In genomic region chr2:71500426-71501079, GRCh38 we compare ENCODE assay signal across 18 cellular contexts. TPM values are rescaled to one million over a fixed set of nuclear protein-coding genes. Genes with fewer than 3 reads are reported as not detected.
DNase-seq lines count a peak whose midpoint lies in the region; ATAC-seq and TF ChIP-seq lines count a peak whose summit lies in the region.
"Had no signal": no experiment of that assay in that cellular context is flagged by ENCODE, and none has a peak within 500 bp of the region (broad histone marks: within the 10 kb centered on the region; RNA-seq: fewer than 3 reads in every experiment).

No MANE protein-coding gene starts in this region.

- H3K4me1 ChIP-seq in BLaER1 treated with 17β-estradiol and CSF1 and Interleukin-3, amounts not matched to agents 10 nM and 100 nM, result peaks cover 15 to 27% (median 17%) of the 10 kb centered on the region in 10 experiments
- H3K4me1 ChIP-seq in osteoblast (ENCODE audit: insufficient read depth, low read length), result peaks cover 15% of the 10 kb centered on the region

- peaks cover 0 to 35% (median 0%) of the 10 kb centered on the region in 11 experiments; a peak in 5 of 22 replicates for H4K20me1 ChIP-seq in BLaER1 treated with 17β-estradiol and CSF1 and Interleukin-3, amounts not matched to agents 10 nM and 100 nM
- no peaks in the 10 kb centered on the region for H4K20me1 ChIP-seq in osteoblast (ENCODE audit: insufficient read depth, low read length)

- in situ Hi-C loops in brain microvascular endothelial cell (cut with HindIII; ENCODE audit: low pct_ligation_motif_present, low sequenced_read_pairs), result no loop called here

- peak overlapping the region; percentile 57 for H2AFZ ChIP-seq in osteoblast (ENCODE audit: low read length)

- H3K9me3 ChIP-seq in BLaER1 treated with 17β-estradiol and CSF1 and Interleukin-3, amounts not matched to agents 10 nM and 100 nM (replicated peaks in 1 of 11), result no peaks in the 10 kb centered on the region
- no peaks in the 10 kb centered on the region for H3K9me3 ChIP-seq in osteoblast (ENCODE audit: low read depth, low read length)
- H3K9me3 ChIP-seq: Caco-2 had no signal

- H3K4me3 ChIP-seq in BLaER1 treated with 17β-estradiol and CSF1 and Interleukin-3, amounts not matched to agents 10 nM and 100 nM, result peak overlapping the region in 1 of 10 experiments; percentile 2; a peak in 1 of 20 replicates
- H3K4me3 ChIP-seq in brain microvascular endothelial cell (ENCODE audit: low read depth, low read length), result no peak overlapping the region
- no peak overlapping the region for H3K4me3 ChIP-seq in osteoblast (ENCODE audit: insufficient read depth, low read length)
- H3K4me3 ChIP-seq: dorsolateral prefrontal cortex, smooth muscle cell had no signal

- DNase-seq in brain microvascular endothelial cell, result no peak
- peak; percentile 45 for DNase-seq in left ventricle myocardium superior
- DNase-seq in osteoblast (ENCODE audit: insufficient read length, low spot score, missing footprints), result no peak
- no peak for DNase-seq in DMS79 (lab: John Stamatoyannopoulos, UW)
- no peak for DNase-seq in NOMO-1 (lab: John Stamatoyannopoulos, UW; ENCODE audit: unreplicated experiment in 2 of 2)
- DNase-seq in SHP77 treated with DMSO at 0.1 percent for 48 hours (lab: John Stamatoyannopoulos, UW), result no peak
- DNase-seq: activated naive CD8-positive, alpha-beta T cell treated with anti-CD3 and anti-CD28 coated beads, Interleukin-2, amount 10 ng/mL, durations not matched to agents 7 days and 5 days; activated T-cell treated with anti-CD3 and anti-CD28 coated beads, Interleukin-2, amount 50 U/mL, for 1 hour; Caco-2; dorsolateral prefrontal cortex; foreskin keratinocyte; HCEC 1CT; NCI-H1092 treated with DMSO at 0.1 percent for 48 hours; NCI-H226; OCI-M1 had no signal

- intact Hi-C loops in left ventricle myocardium superior (cut with micrococcal nuclease), result loop anchor here (10.0 kb wide), 1 partner anchor 206 kb away; no protein-coding TSS in a partner anchor

- H3K4me2 ChIP-seq in BLaER1 treated with 17β-estradiol and CSF1 and Interleukin-3, amounts not matched to agents 10 nM and 100 nM, result peak overlapping the region; percentile 69 to 91 (median 81)
- no peak overlapping the region for H3K4me2 ChIP-seq in osteoblast (ENCODE audit: insufficient read depth, low read length)
- H3K4me2 ChIP-seq: smooth muscle cell had no signal

- peaks cover 0 to 50% (median 0%) of the 10 kb centered on the region in 11 experiments; a peak in 7 of 22 replicates for H3K36me3 ChIP-seq in BLaER1 treated with 17β-estradiol and CSF1 and Interleukin-3, amounts not matched to agents 10 nM and 100 nM
- H3K36me3 ChIP-seq in brain microvascular endothelial cell (replicated peaks), result no peaks in the 10 kb centered on the region
- H3K36me3 ChIP-seq in osteoblast (ENCODE audit: insufficient read depth, low read length), result no peaks in the 10 kb centered on the region

- no peaks in the 10 kb centered on the region for H3K79me2 ChIP-seq in osteoblast (ENCODE audit: insufficient read depth, low read length)

- ATAC-seq in left ventricle myocardium superior (peak; percentile 16), HG02642 (IDR thresholded peaks at IDR 0.05; ENCODE audit: poor library complexity, unreplicated experiment) (no peak)
- ATAC-seq: foreskin keratinocyte had no signal

- H3K9ac ChIP-seq in BLaER1 treated with 17β-estradiol and CSF1 and Interleukin-3, amounts not matched to agents 10 nM and 100 nM, result peak overlapping the region in 2 of 11 experiments; percentile 2 to 41; a peak in 3 of 22 replicates

- TF ChIP-seq CTCF in brain microvascular endothelial cell (IDR thresholded peaks at IDR 0.05; ENCODE audit: low read depth, low read length, missing control alignments), result no peak
- no peak for TF ChIP-seq CTCF in osteoblast (IDR thresholded peaks at IDR 0.05; ENCODE audit: extremely low read depth, low read depth, low read length)

- no peaks in the 10 kb centered on the region for H3K27me3 ChIP-seq in BLaER1 treated with 17β-estradiol and CSF1 and Interleukin-3, amounts not matched to agents 10 nM and 100 nM
- H3K27me3 ChIP-seq in brain microvascular endothelial cell (replicated peaks) (no peaks in the 10 kb centered on the region), osteoblast (ENCODE audit: insufficient read depth, low read length) (no peaks in the 10 kb centered on the region)
- H3K27me3 ChIP-seq: dorsolateral prefrontal cortex, foreskin keratinocyte had no signal

- H3K27ac ChIP-seq in BLaER1 treated with 17β-estradiol and CSF1 and Interleukin-3, amounts not matched to agents 10 nM and 100 nM, result peak overlapping the region; percentile 19 to 69 (median 46); a peak in 20 of 22 replicates
- H3K27ac ChIP-seq in brain microvascular endothelial cell, result peak overlapping the region; percentile 16
- no peak overlapping the region for H3K27ac ChIP-seq in osteoblast (ENCODE audit: low read depth, low read length)
- H3K27ac ChIP-seq: foreskin keratinocyte had no signal

RNA-seq across cellular contexts. Expression of gene DYSF, which starts 47.2 kb away (rescaled TPM):
- total RNA-seq in left ventricle myocardium superior (49.2 TPM), osteoblast (2.7 and 4.3 TPM in 2 replicates)
